3 cellular contexts compared by ENCODE assay signal in the genomic region with DNA sequence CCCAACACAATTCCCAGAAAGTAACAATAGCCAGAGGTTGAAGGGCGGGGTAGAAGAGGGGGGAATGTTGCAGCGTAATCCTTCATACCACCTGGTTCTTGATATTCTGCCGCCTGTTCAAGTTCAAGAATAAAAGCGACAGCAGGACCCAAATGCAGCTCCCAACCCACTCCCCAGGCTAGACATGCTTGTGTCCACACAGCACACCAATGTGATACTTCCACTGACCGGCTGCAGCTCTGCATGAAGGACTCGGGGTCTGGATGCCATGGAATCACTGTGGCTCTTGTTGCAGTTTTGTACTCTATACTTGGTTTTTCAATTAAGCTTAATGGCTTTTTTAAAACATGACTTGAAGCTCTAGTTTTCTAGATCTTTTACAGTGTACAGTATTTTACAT.
A peak's percentile ranks its signal among the peaks of the same experiment; 100 is the strongest.
TF ChIP-seq lines count a peak whose summit lies in the region.

No MANE protein-coding gene starts in this region.

TF ChIP-seq in SK-N-SH, 30 proteins besides CTCF, POLR2A, EP300 and RAD21:
- TF ChIP-seq GATA2 (CRISPR knock-in tag; IDR thresholded peaks at IDR 0.05) = no peak
- TF ChIP-seq GABPA (IDR thresholded peaks at IDR 0.05; ENCODE audit: low read depth) = no peak
- TF ChIP-seq ZBTB33 (IDR thresholded peaks at IDR 0.05; ENCODE audit: borderline replicate concordance, low read depth) = no peak
- no peak for TF ChIP-seq TCF12 (IDR thresholded peaks at IDR 0.05)
- TF ChIP-seq POLR2AphosphoS5 (IDR thresholded peaks at IDR 0.05; ENCODE audit: low read depth, low read length) = 0 out of 2 replicates have a peak, but pooled peaks have one; percentile 26
- TF ChIP-seq YY1 (IDR thresholded peaks at IDR 0.05; ENCODE audit: low read depth) = no peak

TF ChIP-seq in SK-N-SH treated with all-trans-retinoic acid at 6 μM for 48 hours, 23 proteins besides CTCF, POLR2A, EP300 and RAD21:
- TF ChIP-seq ESRRG (CRISPR knock-in tag; IDR thresholded peaks at IDR 0.05) (no peak), PATZ1 (CRISPR knock-in tag; IDR thresholded peaks at IDR 0.05; ENCODE audit: borderline replicate concordance) (no peak)
- TF ChIP-seq, protein P1, sequence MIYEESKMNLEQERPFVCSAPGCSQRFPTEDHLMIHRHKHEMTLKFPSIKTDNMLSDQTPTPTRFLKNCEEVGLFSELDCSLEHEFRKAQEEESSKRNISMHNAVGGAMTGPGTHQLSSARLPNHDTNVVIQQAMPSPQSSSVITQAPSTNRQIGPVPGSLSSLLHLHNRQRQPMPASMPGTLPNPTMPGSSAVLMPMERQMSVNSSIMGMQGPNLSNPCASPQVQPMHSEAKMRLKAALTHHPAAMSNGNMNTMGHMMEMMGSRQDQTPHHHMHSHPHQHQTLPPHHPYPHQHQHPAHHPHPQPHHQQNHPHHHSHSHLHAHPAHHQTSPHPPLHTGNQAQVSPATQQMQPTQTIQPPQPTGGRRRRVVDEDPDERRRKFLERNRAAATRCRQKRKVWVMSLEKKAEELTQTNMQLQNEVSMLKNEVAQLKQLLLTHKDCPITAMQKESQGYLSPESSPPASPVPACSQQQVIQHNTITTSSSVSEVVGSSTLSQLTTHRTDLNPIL (CRISPR knock-in tag; IDR thresholded peaks at IDR 0.05; ENCODE audit: low read depth) = no peak

TF ChIP-seq in HepG2, 621 proteins besides CTCF, POLR2A, EP300 and RAD21:
- TF ChIP-seq CHD4 (IDR thresholded peaks at IDR 0.05; ENCODE audit: borderline replicate concordance, low read length) (no peak), POLR2G (IDR thresholded peaks at IDR 0.05; ENCODE audit: low read depth, low read length) (peak; percentile 30; the same call in 1 of the 2 replicates), TP53 (CRISPR knock-in tag; conservative IDR thresholded peaks at IDR 0.05) (no peak), CSRNP2 (CRISPR knock-in tag; conservative IDR thresholded peaks at IDR 0.05; ENCODE audit: low read depth) (no peak), CERS6 (CRISPR knock-in tag; IDR thresholded peaks at IDR 0.05) (no peak), NFRKB (IDR thresholded peaks at IDR 0.05) (no peak), RBM22 (optimal IDR thresholded peaks at IDR 0.05; ENCODE audit: low read length) (peak; percentile 87)
- TF ChIP-seq, protein P2, sequence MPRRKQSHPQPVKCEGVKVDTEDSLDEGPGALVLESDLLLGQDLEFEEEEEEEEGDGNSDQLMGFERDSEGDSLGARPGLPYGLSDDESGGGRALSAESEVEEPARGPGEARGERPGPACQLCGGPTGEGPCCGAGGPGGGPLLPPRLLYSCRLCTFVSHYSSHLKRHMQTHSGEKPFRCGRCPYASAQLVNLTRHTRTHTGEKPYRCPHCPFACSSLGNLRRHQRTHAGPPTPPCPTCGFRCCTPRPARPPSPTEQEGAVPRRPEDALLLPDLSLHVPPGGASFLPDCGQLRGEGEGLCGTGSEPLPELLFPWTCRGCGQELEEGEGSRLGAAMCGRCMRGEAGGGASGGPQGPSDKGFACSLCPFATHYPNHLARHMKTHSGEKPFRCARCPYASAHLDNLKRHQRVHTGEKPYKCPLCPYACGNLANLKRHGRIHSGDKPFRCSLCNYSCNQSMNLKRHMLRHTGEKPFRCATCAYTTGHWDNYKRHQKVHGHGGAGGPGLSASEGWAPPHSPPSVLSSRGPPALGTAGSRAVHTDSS (CRISPR knock-in tag; conservative IDR thresholded peaks at IDR 0.05) = no peak
TF ChIP-seq in HepG2: peak in this region for 2.
